In genomic region chr1:62599044-62599443, GRCh38 we compare ENCODE assay signal across 1 cellular context.
TF ChIP-seq lines count a peak whose summit lies in the region.

No MANE protein-coding gene starts in this region.

TF ChIP-seq in H1, 55 proteins besides CTCF, POLR2A, EP300 and RAD21 (continued from another document):
- TF ChIP-seq CHD1 (IDR thresholded peaks at IDR 0.05; ENCODE audit: low read depth, low read length) (no peak), RFX5 (IDR thresholded peaks at IDR 0.05; ENCODE audit: borderline replicate concordance, low read depth, low read length) (no peak), TBP (IDR thresholded peaks at IDR 0.05; ENCODE audit: low read depth, low read length) (no peak), ATF3 (IDR thresholded peaks at IDR 0.05; ENCODE audit: insufficient read depth, low read depth, low read length) (no peak), SP1 (IDR thresholded peaks at IDR 0.05; ENCODE audit: low read depth, low read length) (no peak), BACH1 (IDR thresholded peaks at IDR 0.05; ENCODE audit: low read length) (no peak), KDM4A (IDR thresholded peaks at IDR 0.05; ENCODE audit: low read depth, low read length, severe bottlenecking) (no peak), MAFK (IDR thresholded peaks at IDR 0.05; ENCODE audit: low read depth, low read length) (no peak), ATF2 (IDR thresholded peaks at IDR 0.05; ENCODE audit: low read length) (no peak), KDM1A (IDR thresholded peaks at IDR 0.05; ENCODE audit: borderline replicate concordance, low read length) (no peak)
